In genomic region chr19:8877854-8878705, GRCh38 we compare ENCODE assay signal across 24 cellular contexts. TPM values are rescaled to one million over a fixed set of nuclear protein-coding genes. Genes with fewer than 3 reads are reported as not detected.
DNase-seq lines count a peak whose midpoint lies in the region; ATAC-seq, FAIRE-seq and TF ChIP-seq lines count a peak whose summit lies in the region.
"Had no signal": no experiment of that assay in that cellular context is flagged by ENCODE, and none has a peak within 500 bp of the region (broad histone marks: within the 10 kb centered on the region; RNA-seq: fewer than 3 reads in every experiment).

No MANE protein-coding gene starts in this region.

- no peak for TF ChIP-seq RAD21 in GM12878 (IDR thresholded peaks at IDR 0.05; ENCODE audit: insufficient read depth, low read depth, low read length)

- H3K9me3 ChIP-seq in GM12878 (replicated peaks; ENCODE audit: control insufficient read depth, insufficient read depth, low read length): no peaks in the 10 kb centered on the region; the same call in 2 of the 3 replicates

- no peaks in the 10 kb centered on the region for H3K4me1 Mint-ChIP-seq in Calu3 (ENCODE audit: low read depth, unreplicated experiment)
- H3K4me1 Mint-ChIP-seq: memory B cell had no signal

- no peak overlapping the region for H3K4me3 Mint-ChIP-seq in Calu3 (ENCODE audit: low read depth, unreplicated experiment)
- H3K4me3 Mint-ChIP-seq: activated naive CD8-positive, alpha-beta T cell; memory B cell; naive B cell had no signal

- H3K36me3 ChIP-seq in GM12878 (ENCODE audit: control insufficient read depth in 2 of 2, insufficient read depth in 2 of 2, low read length in 1 of 2): no peaks in the 10 kb centered on the region

- no peak overlapping the region for H3K4me2 ChIP-seq in GM12878 (ENCODE audit: control insufficient read depth, insufficient read depth)

- TF ChIP-seq POLR2A in GM12878 (IDR thresholded peaks at IDR 0.05; ENCODE audit: low read depth, low read length): no peak

- no peak overlapping the region for H3K27ac ChIP-seq in GM12878 (ENCODE audit: control insufficient read depth, insufficient read depth)

- WGBS in GM12878 (ENCODE audit: insufficient coverage, insufficient replicate concordance, low lambda C conversion rate, missing lambda C conversion rate): 20% methylated on average over 6 of the region's 6 CpGs

- no peaks in the 10 kb centered on the region for H3K27me3 Mint-ChIP-seq in Calu3 (ENCODE audit: unreplicated experiment)

- peaks cover 21% of the 10 kb centered on the region for H3K9me3 Mint-ChIP-seq in Calu3 (ENCODE audit: low read depth, unreplicated experiment)

- FAIRE-seq in GM12878 (lab: Jason Lieb, UNC): no peak
- FAIRE-seq: frontal cortex had no signal

- in situ Hi-C loops in GM12878 (cut with MboI): no loop called here

- H3K27ac Mint-ChIP-seq in Calu3 (ENCODE audit: unreplicated experiment): no peak overlapping the region
- H3K27ac Mint-ChIP-seq: activated naive CD8-positive, alpha-beta T cell; memory B cell; naive B cell had no signal

- TF ChIP-seq CTCF in GM12878 (IDR thresholded peaks at IDR 0.05 in 2 of 3, conservative IDR thresholded peaks at IDR 0.05 in 1 of 3; ENCODE audit: control insufficient read depth in 2 of 3, extremely low read depth in 1 of 3, insufficient read depth in 1 of 3, low read depth in 3 of 3, low read length in 3 of 3) (no peak), Calu3 (IDR thresholded peaks at IDR 0.05; ENCODE audit: unreplicated experiment) (no peak)

- no peaks in the 10 kb centered on the region for H3K79me2 ChIP-seq in GM12878 (ENCODE audit: control insufficient read depth, insufficient read depth, low read length)

- H3K27me3 ChIP-seq in GM12878 (replicated peaks in 1 of 2; ENCODE audit: control insufficient read depth in 2 of 2, insufficient read depth in 2 of 2, low read length in 1 of 2): no peaks in the 10 kb centered on the region

- no peak overlapping the region for H3K4me3 ChIP-seq in GM12878

- H3K9ac ChIP-seq in GM12878 (ENCODE audit: control insufficient read depth, insufficient read depth, low read length): no peak overlapping the region

- H3K36me3 Mint-ChIP-seq in Calu3 (ENCODE audit: insufficient read depth, unreplicated experiment): no peaks in the 10 kb centered on the region
- H3K36me3 Mint-ChIP-seq: activated naive CD8-positive, alpha-beta T cell had no signal

- no peaks in the 10 kb centered on the region for H4K20me1 ChIP-seq in GM12878 (ENCODE audit: control insufficient read depth, insufficient read depth)

- POLR2A ChIA-PET in HEK293T (lab: Yijun Ruan, JAX) (no interaction called here), GM12878 (lab: Charles Lee) (no interaction called here)

- no peaks in the 10 kb centered on the region for H3K4me1 ChIP-seq in GM12878 (ENCODE audit: control insufficient read depth, insufficient read depth, low read length)

- H2AFZ ChIP-seq in GM12878 (ENCODE audit: control insufficient read depth, low read depth, low read length): no peak overlapping the region

- no peak for TF ChIP-seq EP300 in GM12878 (IDR thresholded peaks at IDR 0.05; ENCODE audit: borderline replicate concordance in 1 of 2, control insufficient read depth in 1 of 2, low read depth in 2 of 2, low read length in 2 of 2)

- ATAC-seq in GM12878 (no peak), HG02623 (IDR thresholded peaks at IDR 0.05; ENCODE audit: unreplicated experiment) (no peak)
- ATAC-seq: esophagus mucosa had no signal

- BruUV-seq in GM12878 (replicated peaks; lab: Mats Ljungman, UMichigan) (no TSS peak), Calu3 (replicated peaks; lab: Mats Ljungman, UMichigan) (no TSS peak)

- SMC1A ChIA-PET in GM12878 (lab: Charles Lee; ENCODE audit: uncharacterized antibody, unreplicated experiment): no interaction called here

- peak; percentile 10 for DNase-seq in ELR (ENCODE audit: low read depth)
- peak; percentile 10 for DNase-seq in HEK293T (ENCODE audit: extremely low spot score)
- DNase-seq in NCI-H82 treated with DMSO at 0.1 percent for 48 hours (lab: John Stamatoyannopoulos, UW; ENCODE audit: unreplicated experiment): peak; percentile 1
- DNase-seq in GM12878 (ENCODE audit: low read depth, low spot score): no peak
- no peak for DNase-seq in Calu3
- DNase-seq in NCI-H524 treated with DMSO at 0.1 percent for 48 hours (lab: John Stamatoyannopoulos, UW): no peak
- no peak for DNase-seq in AG20443 (ENCODE audit: low spot score)
- DNase-seq: activated CD4-positive, alpha-beta T cell treated with anti-CD3 and anti-CD28 coated beads for 48 hours; COR-L47; hypothalamus; kidney glomerular epithelial cell; naive B cell; NCI-H1417 treated with DMSO at 0.1 percent for 48 hours; retina; substantia nigra had no signal

- intact Hi-C loops in GM12878 (cut with micrococcal nuclease; ENCODE audit: unreplicated experiment): no loop called here
- intact Hi-C loops in Calu3 (cut with micrococcal nuclease; ENCODE audit: unreplicated experiment): no loop called here

- CTCF ChIA-PET in HEK293T (lab: Yijun Ruan, JAX): no interaction called here
- CTCF ChIA-PET in GM12878 (lab: Yijun Ruan, JAX): no interaction called here
- CTCF ChIA-PET in Calu3 (lab: Charles Lee): no interaction called here

- RAD21 ChIA-PET in GM12878 (lab: Charles Lee; ENCODE audit: unreplicated experiment): no interaction called here

TF ChIP-seq in HEK293T, 16 proteins besides CTCF, POLR2A, EP300 and RAD21:
- no peak for TF ChIP-seq SP1 (IDR thresholded peaks at IDR 0.05)
- no peak for TF ChIP-seq NFRKB (IDR thresholded peaks at IDR 0.05)
- TF ChIP-seq TARDBP (IDR thresholded peaks at IDR 0.05): no peak
- no peak for TF ChIP-seq FOXA1 (IDR thresholded peaks at IDR 0.05)

TF ChIP-seq in GM12878, 131 proteins besides CTCF, POLR2A, EP300 and RAD21:
- TF ChIP-seq GABPA (IDR thresholded peaks at IDR 0.05; ENCODE audit: low read depth): 0 out of 2 replicates have a peak, but pooled peaks have one; percentile 17
- TF ChIP-seq SIX5 (IDR thresholded peaks at IDR 0.05; ENCODE audit: low read depth, low read length, severe bottlenecking): peak; percentile 7
- TF ChIP-seq NFIC (IDR thresholded peaks at IDR 0.05; ENCODE audit: low read depth, low read length): no peak
- TF ChIP-seq SREBF2 (IDR thresholded peaks at IDR 0.05; ENCODE audit: low read length): no peak

RNA-seq across cellular contexts. Expression of gene MBD3L1, which starts 45.9 kb away (rescaled TPM):
- total RNA-seq in GM12878 (2013; cell fraction: nucleolus; rRNA removed): not detected in 2 replicates
- total RNA-seq in GM12878 (2014; rRNA removed): not detected in 2 replicates
- not detected in 2 replicates for total RNA-seq in GM12878 (2014; rRNA removed; fragmentation: Illumina TruSeq; extraction: Trizol)
- not detected in 2 replicates for total RNA-seq in GM12878 (2021)
- not detected for polyA plus RNA-seq in GM12878 (2011; ENCODE audit: low read depth)
- not detected in 2 replicates for polyA plus RNA-seq in GM12878 (2011; rRNA removed)
- not detected in 2 replicates for polyA plus RNA-seq in GM12878 (2011; cell fraction: cytosol; rRNA removed)
- not detected in 2 replicates for polyA plus RNA-seq in GM12878 (2011; cell fraction: nucleus; rRNA removed)
- not detected in 2 replicates for polyA plus RNA-seq in GM12878 (2012)
- not detected in 2 replicates for polyA plus RNA-seq in GM12878 (2014; fragmentation: Illumina TruSeq; extraction: Trizol)
- polyA plus RNA-seq in GM12878 (2014; fragmentation: Nextera tagmentation; extraction: Ambion mirVana): not detected
- not detected in 2 replicates for polyA plus RNA-seq in GM12878 (2014; rRNA removed)
- polyA plus RNA-seq in GM12878 (2016; fragmentation: Nextera tagmentation; extraction: Ambion mirVana): not detected
- polyA minus RNA-seq in GM12878 (2011; rRNA and poly(A)+ RNA removed): not detected in 2 replicates
- not detected in 2 replicates for polyA minus RNA-seq in GM12878 (2011; cell fraction: cytosol; rRNA and poly(A)+ RNA removed)
- polyA minus RNA-seq in GM12878 (2011; cell fraction: nucleus; rRNA and poly(A)+ RNA removed): not detected in 2 replicates
- total RNA-seq in Calu3 (2022): not detected in 2 replicates
- total RNA-seq: esophagus mucosa, frontal cortex, G401, LHCN-M2, omental fat pad, urinary bladder had no signal
- polyA plus RNA-seq: urinary bladder had no signal

RNA-seq across cellular contexts. Expression of gene ZNF558, which starts 46.0 kb away (rescaled TPM):
- total RNA-seq in GM12878 (2013; cell fraction: nucleolus; rRNA removed): 0.19 and 0.37 TPM in 2 replicates
- total RNA-seq in GM12878 (2014; rRNA removed): 7.1 and 8.2 TPM in 2 replicates
- total RNA-seq in GM12878 (2014; rRNA removed; fragmentation: Illumina TruSeq; extraction: Trizol): 4.7 and 6.4 TPM in 2 replicates
- total RNA-seq in GM12878 (2021): 7.2 and 7.4 TPM in 2 replicates
- polyA plus RNA-seq in GM12878 (2011; ENCODE audit: low read depth): 4.5 TPM
- 0.10 TPM in 1 of 2 replicates, not detected in the other for polyA plus RNA-seq in GM12878 (2011; rRNA removed)
- polyA plus RNA-seq in GM12878 (2011; cell fraction: cytosol; rRNA removed): not detected in 2 replicates
- 0.15 and 0.21 TPM in 2 replicates for polyA plus RNA-seq in GM12878 (2011; cell fraction: nucleus; rRNA removed)
- polyA plus RNA-seq in GM12878 (2012): 6.6 and 10.2 TPM in 2 replicates
- 5.5 and 6.5 TPM in 2 replicates for polyA plus RNA-seq in GM12878 (2014; fragmentation: Illumina TruSeq; extraction: Trizol)
- polyA plus RNA-seq in GM12878 (2014; fragmentation: Nextera tagmentation; extraction: Ambion mirVana): 1 to 10 TPM in 1 of 2 experiments, under 1 TPM in 1; 0.95 to 1.6 TPM
- polyA plus RNA-seq in GM12878 (2014; rRNA removed): 4.8 and 7.9 TPM in 2 replicates
- polyA plus RNA-seq in GM12878 (2016; fragmentation: Nextera tagmentation; extraction: Ambion mirVana): 1 to 10 TPM; 6.2 to 8.1 TPM
- 0.07 and 0.15 TPM in 2 replicates for polyA minus RNA-seq in GM12878 (2011; rRNA and poly(A)+ RNA removed)
- polyA minus RNA-seq in GM12878 (2011; cell fraction: cytosol; rRNA and poly(A)+ RNA removed): not detected in 2 replicates
- polyA minus RNA-seq in GM12878 (2011; cell fraction: nucleus; rRNA and poly(A)+ RNA removed): not detected in 2 replicates
- total RNA-seq in Calu3 (2022): 12.3 and 13.2 TPM in 2 replicates

Comparison
In these comparisons a context has a peak if more than half of its experiments do, and no peak if none do; other contexts are left out.
1. DNase-seq: peak in ELR (single experiment), HEK293T (single experiment) and NCI-H82 treated with DMSO at 0.1 percent for 48 hours (single experiment); none in GM12878 (single experiment), Calu3 (single experiment), NCI-H524 treated with DMSO at 0.1 percent for 48 hours (single experiment) and AG20443 (single experiment).